ENCODE assay signal across 20 cellular contexts in genomic region chr20:60481051-60481741, GRCh38.
"Had no signal": no experiment of that assay in that cellular context is flagged by ENCODE, and none has a peak within 500 bp of the region (broad histone marks: within the 10 kb centered on the region; RNA-seq: fewer than 3 reads in every experiment).

No MANE protein-coding gene starts in this region.

- H3K4me1 ChIP-seq: prostate gland, tibial artery had no signal

- H3K9me3 ChIP-seq: ovary, prostate gland, tibial artery had no signal

- H3K4me3 ChIP-seq: ovary, prostate gland, tibial artery had no signal

- ATAC-seq: activated naive CD8-positive, alpha-beta T cell treated with anti-CD3 and anti-CD28 coated beads, Interleukin-2, amount 50 U/mL, for 24 hours; activated T-cell treated with anti-CD3 and anti-CD28 coated beads, Interleukin-2, amount 50 U/mL, for 4 hours; left lobe of liver; natural killer cell; T-helper 17 cell had no signal

- H3K27ac ChIP-seq: epithelial cell of prostate, ovary, prostate gland, tibial artery had no signal

- H3K27me3 ChIP-seq: ovary had no signal

- DNase-seq: activated CD4-positive, alpha-beta T cell treated with anti-CD3 and anti-CD28 coated beads for 4 hours; activated CD4-positive, alpha-beta T cell treated with anti-CD3 and anti-CD28 coated beads, Interleukin-2, amount 50 U/mL, for 48 hours; activated CD4-positive, CD25-positive, alpha-beta regulatory T cell; activated CD8-positive, alpha-beta memory T cell treated with anti-CD3 and anti-CD28 coated beads, Interleukin-2, amount 50 U/mL, for 48 hours; activated naive CD4-positive, alpha-beta T cell treated with Interleukin-2 at 50 U/mL for 16 hours; activated naive CD8-positive, alpha-beta T cell treated with anti-CD3 and anti-CD28 coated beads, Interleukin-2, amount 50 U/mL, for 24 hours; activated T-cell treated with anti-CD3 and anti-CD28 coated beads, Interleukin-2, amount 50 U/mL, for 4 hours; cortex of kidney; foreskin melanocyte; midbrain; natural killer cell; ovary; stimulated activated CD4-positive, alpha-beta T cell treated with anti-CD3 and anti-CD28 coated beads, Interleukin-12 subunit alpha, Interleukin-12 subunit beta, amount 100 ng/mL, for 4 hours; stimulated activated CD4-positive, alpha-beta T cell treated with anti-CD3 and anti-CD28 coated beads, Interleukin-4, amount 100 ng/mL, for 4 hours; substantia nigra; T-helper 17 cell; tibial artery had no signal

- H3K36me3 ChIP-seq: ovary, prostate gland, tibial artery had no signal
